ENCODE assay signal across 20 cellular contexts in genomic region chr6:32607988-32608298, GRCh38. TPM values are rescaled to one million over a fixed set of nuclear protein-coding genes. Genes with fewer than 3 reads are reported as not detected.
DNase-seq lines count a peak whose midpoint lies in the region; ATAC-seq and TF ChIP-seq lines count a peak whose summit lies in the region.
"Had no signal": no experiment of that assay in that cellular context is flagged by ENCODE, and none has a peak within 500 bp of the region (broad histone marks: within the 10 kb centered on the region; RNA-seq: fewer than 3 reads in every experiment).

No MANE protein-coding gene starts in this region.

- ATAC-seq in activated naive CD4-positive, alpha-beta T cell treated with anti-CD3 and anti-CD28 coated beads, Interleukin-2, amount 50 U/mL, for 72 hours = no peak
- no peak for ATAC-seq in naive B cell (ENCODE audit: low read depth in 2 of 2)
- no peak for ATAC-seq in HG02763 (IDR thresholded peaks at IDR 0.05; ENCODE audit: unreplicated experiment)
- ATAC-seq: PC-3 had no signal

- H3K27me3 ChIP-seq in osteoblast (ENCODE audit: insufficient read depth, low read length) = peaks cover 4% of the 10 kb centered on the region

- H3K79me2 ChIP-seq in osteoblast (ENCODE audit: insufficient read depth, low read length) = no peaks in the 10 kb centered on the region

- H3K4me3 Mint-ChIP-seq in activated naive CD4-positive, alpha-beta T cell treated with anti-CD3 and anti-CD28 coated beads, Interleukin-2, amount 50 U/mL, for 24 hours = no peak overlapping the region
- H3K4me3 Mint-ChIP-seq in activated naive CD8-positive, alpha-beta T cell treated with anti-CD3 and anti-CD28 coated beads for 36 hours = no peak overlapping the region
- peak overlapping the region in 6 of 8 donors; percentile 23 to 78 (median 62) for H3K4me3 Mint-ChIP-seq in naive B cell
- H3K4me3 Mint-ChIP-seq: CD8-positive, alpha-beta memory T cell had no signal

- H3K4me1 ChIP-seq in osteoblast (ENCODE audit: insufficient read depth, low read length) = peaks cover 3% of the 10 kb centered on the region

- H2AFZ ChIP-seq in osteoblast (ENCODE audit: low read length) = no peak overlapping the region

- no peak overlapping the region for H3K4me3 ChIP-seq in osteoblast (ENCODE audit: insufficient read depth, low read length)

- no peaks in the 10 kb centered on the region for H3K36me3 ChIP-seq in osteoblast (ENCODE audit: insufficient read depth, low read length)

- H3K27me3 Mint-ChIP-seq in activated naive CD4-positive, alpha-beta T cell treated with anti-CD3 and anti-CD28 coated beads, Interleukin-2, amount 50 U/mL, for 24 hours = no peaks in the 10 kb centered on the region
- H3K27me3 Mint-ChIP-seq in activated naive CD8-positive, alpha-beta T cell treated with anti-CD3 and anti-CD28 coated beads for 36 hours = no peaks in the 10 kb centered on the region
- H3K27me3 Mint-ChIP-seq in naive B cell = no peaks in the 10 kb centered on the region
- H3K27me3 Mint-ChIP-seq: CD8-positive, alpha-beta memory T cell had no signal

- no peaks in the 10 kb centered on the region for H3K9me3 ChIP-seq in osteoblast (ENCODE audit: low read depth, low read length)

- peaks cover 11% of the 10 kb centered on the region for H3K4me1 Mint-ChIP-seq in activated naive CD4-positive, alpha-beta T cell treated with anti-CD3 and anti-CD28 coated beads, Interleukin-2, amount 50 U/mL, for 24 hours
- peaks cover 21% of the 10 kb centered on the region for H3K4me1 Mint-ChIP-seq in activated naive CD8-positive, alpha-beta T cell treated with anti-CD3 and anti-CD28 coated beads for 36 hours
- H3K4me1 Mint-ChIP-seq in naive B cell = peaks cover 32 to 53% (median 35%) of the 10 kb centered on the region in 3 donors

- no peak for DNase-seq in activated naive CD4-positive, alpha-beta T cell treated with anti-CD3 and anti-CD28 coated beads, Interleukin-2, amount 50 U/mL, for 72 hours (ENCODE audit: low spot score in 2 of 2)
- no peak for DNase-seq in activated naive CD8-positive, alpha-beta T cell treated with anti-CD3 and anti-CD28 coated beads for 36 hours
- DNase-seq in naive B cell = no peak
- no peak for DNase-seq in osteoblast (ENCODE audit: insufficient read length, low spot score, missing footprints)
- DNase-seq in stimulated activated CD8-positive, alpha-beta memory T cell treated with anti-CD3 and anti-CD28 coated beads, Interleukin-4, amount 100 ng/mL, for 48 hours = no peak
- DNase-seq: CD8-positive, alpha-beta memory T cell; DMS79 treated with DMSO at 0.1 percent for 48 hours; NCI-H1417 treated with DMSO at 0.1 percent for 48 hours; NCI-H187 treated with DMSO at 0.1 percent for 48 hours; NCI-H345; NCI-H524 treated with DMSO at 0.1 percent for 48 hours; PC-3; RPMI8226 had no signal

- TF ChIP-seq CTCF in osteoblast (IDR thresholded peaks at IDR 0.05; ENCODE audit: extremely low read depth, low read depth, low read length) = no peak

- no peak overlapping the region for H3K27ac ChIP-seq in osteoblast (ENCODE audit: low read depth, low read length)
- H3K27ac ChIP-seq: KMS-11 had no signal

- H3K9me3 Mint-ChIP-seq in activated naive CD4-positive, alpha-beta T cell treated with anti-CD3 and anti-CD28 coated beads, Interleukin-2, amount 50 U/mL, for 24 hours = no peaks in the 10 kb centered on the region
- peaks cover 4 to 5% of the 10 kb centered on the region in 2 donors for H3K9me3 Mint-ChIP-seq in activated naive CD4-positive, alpha-beta T cell treated with anti-CD3 and anti-CD28 coated beads, Interleukin-2, amount 50 U/mL, for 72 hours
- peaks cover 10% of the 10 kb centered on the region for H3K9me3 Mint-ChIP-seq in activated naive CD8-positive, alpha-beta T cell treated with anti-CD3 and anti-CD28 coated beads for 36 hours
- H3K9me3 Mint-ChIP-seq in naive B cell = peaks cover 0 to 12% (median 4%) of the 10 kb centered on the region in 7 donors

- H3K36me3 Mint-ChIP-seq in activated naive CD4-positive, alpha-beta T cell treated with anti-CD3 and anti-CD28 coated beads, Interleukin-2, amount 50 U/mL, for 24 hours = no peaks in the 10 kb centered on the region
- H3K36me3 Mint-ChIP-seq in activated naive CD4-positive, alpha-beta T cell treated with anti-CD3 and anti-CD28 coated beads, Interleukin-2, amount 50 U/mL, for 72 hours = peaks cover 0 to 3% of the 10 kb centered on the region in 2 donors
- H3K36me3 Mint-ChIP-seq in activated naive CD8-positive, alpha-beta T cell treated with anti-CD3 and anti-CD28 coated beads for 36 hours = peaks cover 10% of the 10 kb centered on the region
- peaks cover 0 to 15% of the 10 kb centered on the region in 2 donors for H3K36me3 Mint-ChIP-seq in naive B cell
- H3K36me3 Mint-ChIP-seq: CD8-positive, alpha-beta memory T cell had no signal

- no peaks in the 10 kb centered on the region for H4K20me1 ChIP-seq in osteoblast (ENCODE audit: insufficient read depth, low read length)

- H3K27ac Mint-ChIP-seq in activated naive CD4-positive, alpha-beta T cell treated with anti-CD3 and anti-CD28 coated beads, Interleukin-2, amount 50 U/mL, for 24 hours = peak overlapping the region; percentile 5
- H3K27ac Mint-ChIP-seq in activated naive CD4-positive, alpha-beta T cell treated with anti-CD3 and anti-CD28 coated beads, Interleukin-2, amount 50 U/mL, for 72 hours = peak overlapping the region in 1 of 2 donors; percentile 14
- H3K27ac Mint-ChIP-seq in activated naive CD8-positive, alpha-beta T cell treated with anti-CD3 and anti-CD28 coated beads for 36 hours = peak overlapping the region; percentile 10
- H3K27ac Mint-ChIP-seq in naive B cell = no peak overlapping the region

- H3K4me2 ChIP-seq in osteoblast (ENCODE audit: insufficient read depth, low read length) = no peak overlapping the region
- H3K4me2 ChIP-seq: KMS-11 had no signal

RNA-seq across cellular contexts. Expression of gene HLA-DRB1, which starts 18.3 kb away (rescaled TPM):
- total RNA-seq in activated naive CD4-positive, alpha-beta T cell treated with anti-CD3 and anti-CD28 coated beads, Interleukin-2, amount 50 U/mL, for 72 hours = 1 to 10 TPM; 4.4 to 9.5 TPM
- 1 to 10 TPM; 4.2 to 5.1 TPM for total RNA-seq in activated naive CD8-positive, alpha-beta T cell treated with anti-CD3 and anti-CD28 coated beads for 36 hours
- polyA plus RNA-seq in naive B cell (ENCODE audit: low read depth in 6 of 6) = 1,000 to 10,000 TPM; 2,451 to 5,170 (median 4,939) TPM
- 1.1 and 19.7 TPM in 2 replicates for total RNA-seq in osteoblast
- total RNA-seq: HT-29, PC-3 had no signal
- polyA plus RNA-seq: BJ had no signal

RNA-seq across cellular contexts. Expression of gene HLA-DQA1, which starts 29.3 kb away (rescaled TPM):
- total RNA-seq in activated naive CD4-positive, alpha-beta T cell treated with anti-CD3 and anti-CD28 coated beads, Interleukin-2, amount 50 U/mL, for 72 hours = 1 to 10 TPM in 1 of 2 donors, not detected in 1; 1.7 TPM
- 1 to 10 TPM; 4.4 to 5.3 TPM for total RNA-seq in activated naive CD8-positive, alpha-beta T cell treated with anti-CD3 and anti-CD28 coated beads for 36 hours
- polyA plus RNA-seq in naive B cell (ENCODE audit: low read depth in 6 of 6) = 1,000 to 10,000 TPM in 2 of 6 donors, 100 to 1,000 TPM in 4; 309 to 1,253 (median 783) TPM
- 0.29 TPM in 1 of 2 replicates, not detected in the other for total RNA-seq in osteoblast
- total RNA-seq: H4, HT-29, M059J, PC-3 had no signal
- polyA plus RNA-seq: BJ had no signal

RNA-seq across cellular contexts. Expression of gene HLA-DQB1, which starts 58.5 kb away (rescaled TPM):
- total RNA-seq in activated naive CD4-positive, alpha-beta T cell treated with anti-CD3 and anti-CD28 coated beads, Interleukin-2, amount 50 U/mL, for 72 hours = 10 to 100 TPM in 1 of 2 donors, not detected in 1; 34.7 TPM
- total RNA-seq in activated naive CD8-positive, alpha-beta T cell treated with anti-CD3 and anti-CD28 coated beads for 36 hours = 10 to 100 TPM; 13.9 to 17.5 TPM
- polyA plus RNA-seq in naive B cell (ENCODE audit: low read depth in 6 of 6) = 1,000 to 10,000 TPM in 5 of 6 donors, 100 to 1,000 TPM in 1; 140 to 2,258 (median 1,433) TPM
- total RNA-seq in osteoblast = under 0.01 and 6.5 TPM in 2 replicates
- total RNA-seq: H4, HT-29, M059J, PC-3 had no signal
- polyA plus RNA-seq: BJ had no signal

Comparison
In these comparisons a context has a peak if more than half of its experiments do, and no peak if none do; other contexts are left out.
1. H3K27ac Mint-ChIP-seq: peak in activated naive CD4-positive, alpha-beta T cell treated with anti-CD3 and anti-CD28 coated beads, Interleukin-2, amount 50 U/mL, for 24 hours (single experiment) and activated naive CD8-positive, alpha-beta T cell treated with anti-CD3 and anti-CD28 coated beads for 36 hours (single experiment); none in naive B cell (0 of 6).
2. H3K4me3 Mint-ChIP-seq: peak in naive B cell (6 of 8); none in activated naive CD4-positive, alpha-beta T cell treated with anti-CD3 and anti-CD28 coated beads, Interleukin-2, amount 50 U/mL, for 24 hours (single experiment) and activated naive CD8-positive, alpha-beta T cell treated with anti-CD3 and anti-CD28 coated beads for 36 hours (single experiment).